Comparison of ENCODE assay signal across 22 cellular contexts in genomic region chr11:27600656-27601055, GRCh38.
"Had no signal": no experiment of that assay in that cellular context is flagged by ENCODE, and none has a peak within 500 bp of the region (broad histone marks: within the 10 kb centered on the region; RNA-seq: fewer than 3 reads in every experiment).

No MANE protein-coding gene starts in this region.

- DNase-seq: activated CD8-positive, alpha-beta memory T cell treated with anti-CD3 and anti-CD28 coated beads, Interleukin-2, amount 50 U/mL, for 4 hours; activated naive CD4-positive, alpha-beta T cell; activated naive CD8-positive, alpha-beta T cell treated with anti-CD3 and anti-CD28 coated beads for 36 hours; activated T-cell treated with anti-CD3 and anti-CD28 coated beads, Interleukin-2, amount 50 U/mL, for 24 hours; effector memory CD4-positive, alpha-beta T cell; hippocampal formation; kidney glomerular epithelial cell; left ventricle myocardium inferior; naive thymus-derived CD4-positive, alpha-beta T cell; occipital lobe; sigmoid colon; stimulated activated CD4-positive, alpha-beta T cell treated with anti-CD3 and anti-CD28 coated beads, Interleukin-2, amount 100 ng/mL, for 48 hours; stimulated activated CD8-positive, alpha-beta memory T cell treated with anti-CD3 and anti-CD28 coated beads, Interleukin-4, amount 100 ng/mL, for 48 hours; stimulated activated naive B cell treated with anti-CD40 and anti-IgM and Interleukin-4, amounts not matched to agents 10 μg/mL and 1 μg/mL and 100 μg/mL, for 72 hours; T-helper 9 cell; upper lobe of left lung had no signal

- H3K36me3 ChIP-seq: breast epithelium, esophagus muscularis mucosa, upper lobe of left lung had no signal

- H3K27ac ChIP-seq: breast epithelium, esophagus muscularis mucosa, left ventricle myocardium inferior, sigmoid colon, upper lobe of left lung had no signal

- H3K4me1 ChIP-seq: breast epithelium, esophagus muscularis mucosa, left ventricle myocardium inferior, sigmoid colon, upper lobe of left lung had no signal

- H3K4me3 ChIP-seq: breast epithelium, esophagus muscularis mucosa, left ventricle myocardium inferior, sigmoid colon, upper lobe of left lung had no signal

- H3K9me3 ChIP-seq: breast epithelium, esophagus muscularis mucosa, left ventricle myocardium inferior, sigmoid colon, upper lobe of left lung had no signal

- ATAC-seq: activated T-helper 17 cell treated with anti-CD3 and anti-CD28 coated beads, Interleukin-2, amount 50 U/mL, for 72 hours; naive thymus-derived CD4-positive, alpha-beta T cell; stimulated activated naive B cell treated with anti-CD40 and anti-IgM and Interleukin-4, amounts not matched to agents 10 μg/mL and 1 μg/mL and 100 μg/mL, for 72 hours had no signal

- FAIRE-seq: astrocyte, colon, frontal cortex had no signal

- H3K27me3 ChIP-seq: breast epithelium, esophagus muscularis mucosa, sigmoid colon, upper lobe of left lung had no signal
